ENCODE assay signal across 21 cellular contexts in genomic region chr19:5940260-5941208, GRCh38.
"Had no signal": no experiment of that assay in that cellular context is flagged by ENCODE, and none has a peak within 500 bp of the region (broad histone marks: within the 10 kb centered on the region; RNA-seq: fewer than 3 reads in every experiment).

No MANE protein-coding gene starts in this region.

- H3K9me3 ChIP-seq: body of pancreas, colonic mucosa, mucosa of descending colon, neutrophil, suprapubic skin, transverse colon, vagina had no signal

- H3K9ac ChIP-seq: parathyroid adenoma had no signal

- H3K9me3 Mint-ChIP-seq: activated naive CD8-positive, alpha-beta T cell treated with anti-CD3 and anti-CD28 coated beads, Interleukin-2, amount 10 ng/mL, durations not matched to agents 7 days and 5 days; activated T-helper 1 cell treated with anti-CD3 and anti-CD28 coated beads, Interleukin-12 subunit alpha, Interleukin-12 subunit beta, Interleukin-2, Interleukin-4 antibody, amounts not matched to agents 30 ng/mL and 10 ng/mL and 1 ng/mL, durations not matched to agents 14 hours and 24 hours and 36 hours; naive thymus-derived CD4-positive, alpha-beta T cell; stimulated activated naive CD8-positive, alpha-beta T cell treated with anti-CD3 and anti-CD28 coated beads, Interleukin-15, Interleukin-2, amounts not matched to agents 100 ng/mL and 50 ng/mL, for 24 hours had no signal

- H3K27ac Mint-ChIP-seq: activated naive CD8-positive, alpha-beta T cell treated with anti-CD3 and anti-CD28 coated beads, Interleukin-2, amount 10 ng/mL, durations not matched to agents 7 days and 5 days; activated T-helper 1 cell treated with anti-CD3 and anti-CD28 coated beads, Interleukin-12 subunit alpha, Interleukin-12 subunit beta, Interleukin-2, Interleukin-4 antibody, amounts not matched to agents 30 ng/mL and 10 ng/mL and 1 ng/mL, durations not matched to agents 14 hours and 24 hours and 36 hours; naive thymus-derived CD4-positive, alpha-beta T cell; stimulated activated naive CD8-positive, alpha-beta T cell treated with anti-CD3 and anti-CD28 coated beads, Interleukin-15, Interleukin-2, amounts not matched to agents 100 ng/mL and 50 ng/mL, for 24 hours had no signal

- ATAC-seq: body of pancreas; foreskin keratinocyte; mucosa of descending colon; naive thymus-derived CD4-positive, alpha-beta T cell had no signal

- H3K4me3 Mint-ChIP-seq: activated naive CD8-positive, alpha-beta T cell treated with anti-CD3 and anti-CD28 coated beads, Interleukin-2, amount 10 ng/mL, durations not matched to agents 7 days and 5 days; activated T-helper 1 cell treated with anti-CD3 and anti-CD28 coated beads, Interleukin-12 subunit alpha, Interleukin-12 subunit beta, Interleukin-2, Interleukin-4 antibody, amounts not matched to agents 30 ng/mL and 10 ng/mL and 1 ng/mL, durations not matched to agents 14 hours and 24 hours and 36 hours; naive thymus-derived CD4-positive, alpha-beta T cell; stimulated activated naive CD8-positive, alpha-beta T cell treated with anti-CD3 and anti-CD28 coated beads, Interleukin-15, Interleukin-2, amounts not matched to agents 100 ng/mL and 50 ng/mL, for 24 hours had no signal

- H3K27me3 Mint-ChIP-seq: activated naive CD8-positive, alpha-beta T cell treated with anti-CD3 and anti-CD28 coated beads, Interleukin-2, amount 10 ng/mL, durations not matched to agents 7 days and 5 days; naive thymus-derived CD4-positive, alpha-beta T cell; stimulated activated naive CD8-positive, alpha-beta T cell treated with anti-CD3 and anti-CD28 coated beads, Interleukin-15, Interleukin-2, amounts not matched to agents 100 ng/mL and 50 ng/mL, for 24 hours had no signal

- H3K27ac ChIP-seq: body of pancreas, colonic mucosa, foreskin keratinocyte, neutrophil, parathyroid adenoma, skin epidermis, suprapubic skin, vagina, WERI-Rb-1 had no signal

- H3K4me1 ChIP-seq: foreskin keratinocyte, parathyroid adenoma had no signal

- DNase-seq: activated CD4-positive, alpha-beta T cell treated with anti-CD3 and anti-CD28 coated beads for 1 hour; activated CD4-positive, alpha-beta T cell treated with anti-CD3 and anti-CD28 coated beads, Interleukin-2, amount 50 U/mL, for 4 hours; activated naive CD8-positive, alpha-beta T cell treated with anti-CD3 and anti-CD28 coated beads, Interleukin-2, amount 10 ng/mL, durations not matched to agents 7 days and 5 days; body of pancreas; central memory CD4-positive, alpha-beta T cell; colonic mucosa; foreskin keratinocyte; head of caudate nucleus; mesenchymal stem cell; mucosa of descending colon; naive thymus-derived CD4-positive, alpha-beta T cell; T-helper 2 cell; transverse colon; WERI-Rb-1 had no signal

- H3K4me3 ChIP-seq: body of pancreas, colonic mucosa, mucosa of descending colon, skin epidermis, suprapubic skin, transverse colon, vagina had no signal

- H3K36me3 ChIP-seq: colonic mucosa had no signal

- H3K27me3 ChIP-seq: body of pancreas, colonic mucosa, foreskin keratinocyte, neutrophil, suprapubic skin, transverse colon, vagina had no signal
